Comparison of ENCODE assay signal across 8 cellular contexts in genomic region chr2:8515864-8516533, GRCh38.
DNase-seq lines count a peak whose midpoint lies in the region; ATAC-seq and TF ChIP-seq lines count a peak whose summit lies in the region.

No MANE protein-coding gene starts in this region.

- no peaks in the 10 kb centered on the region for H3K27me3 ChIP-seq in dorsolateral prefrontal cortex

- no peak overlapping the region for H3K4me3 ChIP-seq in dorsolateral prefrontal cortex

- peak overlapping the region; percentile 76 for H3K27ac Mint-ChIP-seq in activated naive CD4-positive, alpha-beta T cell treated with anti-CD3 and anti-CD28 coated beads for 36 hours
- H3K27ac Mint-ChIP-seq in immature natural killer cell, result peak overlapping the region; percentile 91 to 99 (median 96)

- DNase-seq in activated naive CD4-positive, alpha-beta T cell treated with anti-CD3 and anti-CD28 coated beads for 36 hours, result peak; percentile 44
- DNase-seq in activated naive CD4-positive, alpha-beta T cell treated with anti-CD3 and anti-CD28 coated beads, Interleukin-2, amount 50 U/mL, for 16 hours, result no peak
- peak; percentile 94 for DNase-seq in NCI-H510A treated with DMSO at 0.1 percent for 48 hours (lab: John Stamatoyannopoulos, UW)
- peak in 2 of 3 donors; percentile 28 to 37 for DNase-seq in immature natural killer cell
- DNase-seq in GM03348 (ENCODE audit: low spot score), result no peak
- no peak for DNase-seq in NK-92 (lab: John Stamatoyannopoulos, UW; ENCODE audit: unreplicated experiment)
- DNase-seq in dorsolateral prefrontal cortex, result no peak

- H3K36me3 Mint-ChIP-seq in activated naive CD4-positive, alpha-beta T cell treated with anti-CD3 and anti-CD28 coated beads for 36 hours (ENCODE audit: low read depth), result peaks cover 7% of the 10 kb centered on the region
- H3K36me3 Mint-ChIP-seq in immature natural killer cell, result peaks cover 0 to 8% (median 0%) of the 10 kb centered on the region in 3 donors

- no peak for TF ChIP-seq CTCF in dorsolateral prefrontal cortex (IDR thresholded peaks at IDR 0.05 in 54 of 56, conservative IDR thresholded peaks at IDR 0.05 in 2 of 56; ENCODE audit: low read depth in 1 of 56, partially characterized antibody in 56 of 56)

- intact Hi-C loops in activated naive CD4-positive, alpha-beta T cell treated with anti-CD3 and anti-CD28 coated beads for 36 hours (cut with micrococcal nuclease), result loop anchor here (1.0 to 10.0 kb wide), 17 partner anchors 27 to 1603 kb away; partner anchors contain the start of gene ADAM17
- intact Hi-C loops in dorsolateral prefrontal cortex (cut with DNase I), result no loop called here

- peak; percentile 46 for ATAC-seq in HG02970 (IDR thresholded peaks at IDR 0.05; ENCODE audit: low FRiP score, unreplicated experiment)

- CTCF ChIA-PET in activated naive CD4-positive, alpha-beta T cell treated with anti-CD3 and anti-CD28 coated beads for 36 hours (lab: Charles Lee), result interaction anchor here (0.6 to 3.7 kb wide), 5 partner anchors 20 to 164 kb away, joined by 3 to 23 read pairs (median 3); no protein-coding TSS in a partner anchor

- peaks cover 10% of the 10 kb centered on the region for H3K9me3 Mint-ChIP-seq in activated naive CD4-positive, alpha-beta T cell treated with anti-CD3 and anti-CD28 coated beads for 36 hours
- peaks cover 0 to 2% (median 0%) of the 10 kb centered on the region in 6 donors for H3K9me3 Mint-ChIP-seq in immature natural killer cell

- peaks cover 55% of the 10 kb centered on the region for H3K4me1 Mint-ChIP-seq in activated naive CD4-positive, alpha-beta T cell treated with anti-CD3 and anti-CD28 coated beads for 36 hours (ENCODE audit: low read depth)
- H3K4me1 Mint-ChIP-seq in immature natural killer cell, result peaks cover 89 to 96% of the 10 kb centered on the region in 2 donors

- no peak overlapping the region for H3K27ac ChIP-seq in dorsolateral prefrontal cortex

- no peaks in the 10 kb centered on the region for H3K27me3 Mint-ChIP-seq in activated naive CD4-positive, alpha-beta T cell treated with anti-CD3 and anti-CD28 coated beads for 36 hours (ENCODE audit: low read depth)
- H3K27me3 Mint-ChIP-seq in immature natural killer cell (ENCODE audit: low read depth in 3 of 3), result peaks cover 5 to 13% (median 10%) of the 10 kb centered on the region in 3 donors

- H3K4me3 Mint-ChIP-seq in activated naive CD4-positive, alpha-beta T cell treated with anti-CD3 and anti-CD28 coated beads for 36 hours, result no peak overlapping the region
- H3K4me3 Mint-ChIP-seq in immature natural killer cell, result peak overlapping the region; percentile 38 to 73 (median 64)

Comparison
In these comparisons a context has a peak if more than half of its experiments do, and no peak if none do; other contexts are left out.
1. DNase-seq: peak in activated naive CD4-positive, alpha-beta T cell treated with anti-CD3 and anti-CD28 coated beads for 36 hours (single experiment), NCI-H510A treated with DMSO at 0.1 percent for 48 hours (single experiment) and immature natural killer cell (2 of 3); none in activated naive CD4-positive, alpha-beta T cell treated with anti-CD3 and anti-CD28 coated beads, Interleukin-2, amount 50 U/mL, for 16 hours (single experiment), GM03348 (single experiment), NK-92 (single experiment) and dorsolateral prefrontal cortex (0 of 10).